In genomic region chr1:149176453-149177316, GRCh38 we compare ENCODE assay signal across 8 cellular contexts.
A peak's percentile ranks its signal among the peaks of the same experiment; 100 is the strongest.
DNase-seq lines count a peak whose midpoint lies in the region; ATAC-seq, FAIRE-seq and TF ChIP-seq lines count a peak whose summit lies in the region.
"Not testable (repeated sequence)": the region's sequence is repeated elsewhere in the genome, so short reads cannot be mapped to it uniquely, and the experiment has no call there.

No MANE protein-coding gene starts in this region.

- not testable (repeated sequence) for H3K9me1 ChIP-seq in endothelial cell of umbilical vein (replicated peaks; ENCODE audit: control insufficient read depth, extremely low read depth, insufficient read depth, low read length)

- not testable (repeated sequence) for H3K9me3 Mint-ChIP-seq in T-helper 2 cell treated with Interferon-gamma antibody and Interleukin-4, amounts not matched to agents 5 μg/mL and 100 μg/mL, for 36 hours

- H3K27me3 ChIP-seq in endothelial cell of umbilical vein (ENCODE audit: control insufficient read depth in 2 of 2, insufficient read depth in 2 of 2, low read length in 2 of 2); HepG2 (ENCODE audit: control insufficient read depth in 1 of 2, insufficient read depth in 2 of 2, low read length in 2 of 2); stomach: not testable (repeated sequence)

- TF ChIP-seq EP300 in HepG2 (IDR thresholded peaks at IDR 0.05; ENCODE audit: low read depth in 2 of 2, low read length in 2 of 2); HepG2 (CRISPR knock-in tag; IDR thresholded peaks at IDR 0.05; ENCODE audit: borderline replicate concordance); stomach (IDR thresholded peaks at IDR 0.05): not testable (repeated sequence)

- H3K4me1 ChIP-seq in endothelial cell of umbilical vein (ENCODE audit: control insufficient read depth, extremely low read depth, insufficient read depth, low read length); HepG2 (ENCODE audit: insufficient read depth, low read length); stomach: not testable (repeated sequence)

- not testable (repeated sequence) for H3K9me3 ChIP-seq in endothelial cell of umbilical vein (replicated peaks; ENCODE audit: control insufficient read depth, insufficient read depth, low read length); HepG2 (ENCODE audit: low read length); stomach

- not testable (repeated sequence) for TF ChIP-seq CTCF in NB4 (IDR thresholded peaks at IDR 0.05; ENCODE audit: low read depth, low read length); endothelial cell of umbilical vein (IDR thresholded peaks at IDR 0.05; ENCODE audit: extremely low read depth in 1 of 2, insufficient read depth in 1 of 2, low read depth in 1 of 2, low read length in 2 of 2); HepG2 (CRISPR knock-in tag; IDR thresholded peaks at IDR 0.05); stomach (IDR thresholded peaks at IDR 0.05)

- TSS peak; percentile 34 for BruUV-seq in endothelial cell of umbilical vein (replicated peaks; lab: Mats Ljungman, UMichigan)
- BruUV-seq in HepG2 (replicated peaks; lab: Mats Ljungman, UMichigan), result not testable (repeated sequence)

- not testable (repeated sequence) for H2AFZ ChIP-seq in endothelial cell of umbilical vein (ENCODE audit: low read depth, low read length); HepG2 (ENCODE audit: low read length)

- DNase-seq in Caki2 (ENCODE audit: low read depth) (peak; percentile 69), NB4 (ENCODE audit: low read depth) (peak; percentile 55), activated gamma-delta T cell treated with Interleukin-2 at 50 U/mL for 16 hours (peak; percentile 64), endothelial cell of umbilical vein (ENCODE audit: low read depth, low spot score) (peak; percentile 62), sciatic nerve (ENCODE audit: low spot score) (peak; percentile 70), stomach (peak; percentile 37)
- peak; percentile 55 for DNase-seq in T-helper 2 cell treated with Interferon-gamma antibody and Interleukin-4, amounts not matched to agents 5 μg/mL and 100 μg/mL, for 36 hours (ENCODE audit: low spot score)
- not testable (repeated sequence) for DNase-seq in HepG2 (ENCODE audit: low spot score)

- CTCF ChIA-PET in endothelial cell of umbilical vein (lab: Charles Lee); HepG2 (lab: Yijun Ruan, JAX; ENCODE audit: low intra/inter-chr PET ratio, low total read pairs): not testable (repeated sequence)

- not testable (repeated sequence) for FAIRE-seq in endothelial cell of umbilical vein (lab: Jason Lieb, UNC); HepG2 (lab: Jason Lieb, UNC)

- dilution Hi-C loops in endothelial cell of umbilical vein (cut with MboI; ENCODE audit: extremely low pct_ligation_motif_present, low sequenced_read_pairs), result not testable (repeated sequence)

- H3K4me1 Mint-ChIP-seq in T-helper 2 cell treated with Interferon-gamma antibody and Interleukin-4, amounts not matched to agents 5 μg/mL and 100 μg/mL, for 36 hours (ENCODE audit: low read depth), result not testable (repeated sequence)

- peak overlapping the region; percentile 74 for H3K4me3 Mint-ChIP-seq in T-helper 2 cell treated with Interferon-gamma antibody and Interleukin-4, amounts not matched to agents 5 μg/mL and 100 μg/mL, for 36 hours

- H4K20me1 ChIP-seq in endothelial cell of umbilical vein (replicated peaks; ENCODE audit: control insufficient read depth, extremely low read depth, insufficient read depth, low read length); HepG2 (ENCODE audit: insufficient read depth, low read length): not testable (repeated sequence)

- not testable (repeated sequence) for ATAC-seq in HepG2, sciatic nerve

- POLR2A ChIA-PET in endothelial cell of umbilical vein (lab: Charles Lee); HepG2 (lab: Yijun Ruan, JAX): not testable (repeated sequence)

- TF ChIP-seq RAD21 in HepG2 (CRISPR knock-in tag; IDR thresholded peaks at IDR 0.05), result not testable (repeated sequence)

- H3K36me3 Mint-ChIP-seq in T-helper 2 cell treated with Interferon-gamma antibody and Interleukin-4, amounts not matched to agents 5 μg/mL and 100 μg/mL, for 36 hours (ENCODE audit: low read depth), result not testable (repeated sequence)

- not testable (repeated sequence) for TF ChIP-seq POLR2A in NB4 (IDR thresholded peaks at IDR 0.05; ENCODE audit: extremely low read depth, insufficient read length); endothelial cell of umbilical vein (IDR thresholded peaks at IDR 0.05; ENCODE audit: low read depth, low read length); HepG2 (IDR thresholded peaks at IDR 0.05; ENCODE audit: insufficient read depth in 1 of 2, low read depth in 2 of 2, low read length in 2 of 2); stomach (IDR thresholded peaks at IDR 0.05)

- not testable (repeated sequence) for H3K36me3 ChIP-seq in endothelial cell of umbilical vein (ENCODE audit: control insufficient read depth in 2 of 2, extremely low read depth in 1 of 2, insufficient read depth in 2 of 2, low read length in 2 of 2); HepG2 (replicated peaks in 1 of 2; ENCODE audit: control insufficient read depth in 1 of 2, insufficient read depth in 2 of 2, low read length in 2 of 2); stomach

- H3K4me3 ChIP-seq in NB4 (ENCODE audit: low read depth, low read length), result peak overlapping the region; percentile 54
- H3K4me3 ChIP-seq in endothelial cell of umbilical vein (replicated peaks in 1 of 3; ENCODE audit: insufficient read depth in 1 of 3, low read depth in 1 of 3, low read length in 3 of 3), result peak overlapping the region in 2 of 3 experiments; percentile 25 to 51
- peak overlapping the region; percentile 42 to 65 (median 50); a peak in 5 of 6 replicates for H3K4me3 ChIP-seq in HepG2 (replicated peaks in 1 of 3; ENCODE audit: insufficient read depth in 1 of 3, low read depth in 2 of 3, low read length in 3 of 3)
- H3K4me3 ChIP-seq in stomach, result peak overlapping the region; percentile 48 to 56 (median 53)

- intact Hi-C loops in endothelial cell of umbilical vein (cut with micrococcal nuclease); HepG2 (cut with micrococcal nuclease; ENCODE audit: unreplicated experiment); sciatic nerve (cut with DNase I); stomach (cut with DNase I; ENCODE audit: low total_unique reads): not testable (repeated sequence)

- peak overlapping the region; percentile 61 for H3K9ac ChIP-seq in endothelial cell of umbilical vein (replicated peaks; ENCODE audit: extremely low read depth, insufficient read depth, low read length)
- peak overlapping the region; percentile 56; the same call in 1 of the 2 replicates for H3K9ac ChIP-seq in HepG2 (ENCODE audit: insufficient read depth, low read depth, low read length)

- H3K79me2 ChIP-seq in endothelial cell of umbilical vein (ENCODE audit: control insufficient read depth, insufficient read depth, low read length); HepG2 (ENCODE audit: insufficient read depth, low read length): not testable (repeated sequence)

- H3K4me2 ChIP-seq in endothelial cell of umbilical vein (ENCODE audit: insufficient read depth, low read length) (peak overlapping the region; percentile 42), HepG2 (ENCODE audit: low read depth, low read length) (peak overlapping the region; percentile 27; the same call in 1 of the 2 replicates)

- in situ Hi-C loops in Caki2 (cut with HindIII; ENCODE audit: low pct_unique_long_range_greater_than_20kb, low sequenced_read_pairs); HepG2 (cut with HindIII; ENCODE audit: extremely low pct_ligation_motif_present, low pct_unique_long_range_greater_than_20kb): not testable (repeated sequence)

- 0% methylated on average over 1 of the region's 68 CpGs for WGBS in HepG2 (ENCODE audit: low lambda C conversion rate)
- WGBS in stomach, 5 donors, result 0 to 3% (median 0%) methylated on average over 18 to 26 of the region's 68 CpGs; no CpG with 5 or more reads in 1 of the 5 donors

- not testable (repeated sequence) for H3K27me3 Mint-ChIP-seq in T-helper 2 cell treated with Interferon-gamma antibody and Interleukin-4, amounts not matched to agents 5 μg/mL and 100 μg/mL, for 36 hours (ENCODE audit: low read depth)

- peak overlapping the region; percentile 66 for H3K27ac ChIP-seq in endothelial cell of umbilical vein (ENCODE audit: insufficient read depth, low read depth, low read length)
- peak overlapping the region; percentile 58 for H3K27ac ChIP-seq in HepG2 (ENCODE audit: extremely low read length, insufficient read depth, low read length)
- peak overlapping the region; percentile 87 to 92 (median 90) for H3K27ac ChIP-seq in stomach

- peak overlapping the region; percentile 78 for H3K27ac Mint-ChIP-seq in T-helper 2 cell treated with Interferon-gamma antibody and Interleukin-4, amounts not matched to agents 5 μg/mL and 100 μg/mL, for 36 hours

TF ChIP-seq in HepG2, 621 proteins besides CTCF, POLR2A, EP300 and RAD21 (continues in another document):
- TF ChIP-seq GABPB1 (CRISPR knock-in tag; IDR thresholded peaks at IDR 0.05), result peak; percentile 70; the same call in 1 of the 2 replicates
- TF ChIP-seq RFX3 (CRISPR knock-in tag; IDR thresholded peaks at IDR 0.05), result peak; percentile 56
- TF ChIP-seq BCL3 (CRISPR knock-in tag; IDR thresholded peaks at IDR 0.05), result 0 out of 2 replicates have a peak, but pooled peaks have one; percentile 27
- peak; percentile 73; the same call in 1 of the 2 replicates for TF ChIP-seq ETV5 (CRISPR knock-in tag; IDR thresholded peaks at IDR 0.05; ENCODE audit: borderline replicate concordance)
